Comparison of ENCODE assay signal across 11 cellular contexts in the genomic region with DNA sequence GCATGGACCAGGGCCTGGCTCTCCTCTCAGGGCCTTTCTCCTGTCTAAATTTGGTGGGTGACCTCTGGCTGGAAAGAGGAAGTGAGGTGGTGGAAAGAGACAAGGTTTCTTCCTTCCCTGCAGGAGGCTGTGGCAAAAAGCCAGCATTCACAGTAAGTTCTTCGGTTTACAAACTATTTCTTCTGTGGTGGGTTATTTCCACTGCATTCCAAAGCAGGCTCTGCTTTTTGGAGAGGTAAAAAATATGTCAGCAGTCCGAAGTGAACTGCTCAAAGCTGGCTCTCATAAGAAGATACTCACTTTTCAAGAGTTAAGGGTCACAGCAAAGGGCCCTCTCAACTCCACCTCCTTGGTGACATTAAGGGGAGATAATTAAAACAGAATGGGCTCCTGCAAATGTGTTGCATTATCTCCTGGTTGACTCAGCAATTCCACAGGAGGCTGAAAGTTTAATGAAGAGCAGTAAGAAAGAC. TPM values are rescaled to one million over a fixed set of nuclear protein-coding genes. Genes with fewer than 3 reads are reported as not detected.
DNase-seq lines count a peak whose midpoint lies in the region; TF ChIP-seq lines count a peak whose summit lies in the region.
"Had no signal": no experiment of that assay in that cellular context is flagged by ENCODE, and none has a peak within 500 bp of the region (broad histone marks: within the 10 kb centered on the region; RNA-seq: fewer than 3 reads in every experiment).

No MANE protein-coding gene starts in this region.

- CTCF ChIA-PET in activated CD4-positive, alpha-beta memory T cell treated with anti-CD3 and anti-CD28 coated beads, Interleukin-2, amount 10 ng/mL, durations not matched to agents 7 days and 5 days (lab: Charles Lee) = no interaction called here

- H3K27ac Mint-ChIP-seq in activated CD4-positive, alpha-beta memory T cell treated with anti-CD3 and anti-CD28 coated beads, Interleukin-2, amount 10 ng/mL, durations not matched to agents 7 days and 5 days = no peak overlapping the region

- no peaks in the 10 kb centered on the region for H3K27me3 Mint-ChIP-seq in activated CD4-positive, alpha-beta memory T cell treated with anti-CD3 and anti-CD28 coated beads, Interleukin-2, amount 10 ng/mL, durations not matched to agents 7 days and 5 days

- H3K9me3 Mint-ChIP-seq in activated CD4-positive, alpha-beta memory T cell treated with anti-CD3 and anti-CD28 coated beads, Interleukin-2, amount 10 ng/mL, durations not matched to agents 7 days and 5 days = no peaks in the 10 kb centered on the region

- no peak overlapping the region for H3K4me3 ChIP-seq in fibroblast of the aortic adventitia (ENCODE audit: low read depth, low read length)
- H3K4me3 ChIP-seq: pancreas had no signal

- DNase-seq in DMS 273 (lab: John Stamatoyannopoulos, UW; ENCODE audit: unreplicated experiment) (peak; percentile 31), DMS 273 treated with DMSO at 0.1 percent for 48 hours (lab: John Stamatoyannopoulos, UW) (no peak), RPMI8226 (peak; percentile 89), fibroblast of the aortic adventitia (ENCODE audit: low read depth) (peak; percentile 57), smooth muscle cell of the brain vasculature (ENCODE audit: low read depth, low spot score) (peak; percentile 56), inferior parietal cortex (ENCODE audit: extremely low spot score) (no peak), NCI-H82 (lab: John Stamatoyannopoulos, UW) (no peak)
- DNase-seq in activated CD4-positive, alpha-beta memory T cell treated with anti-CD3 and anti-CD28 coated beads, Interleukin-2, amount 10 ng/mL, durations not matched to agents 7 days and 5 days = no peak
- DNase-seq: activated T-cell treated with anti-CD3 and anti-CD28 coated beads, Interleukin-2, amount 50 U/mL, for 48 hours; NCI-H1105 treated with DMSO at 0.1 percent for 48 hours had no signal

- no peak overlapping the region for H3K4me3 Mint-ChIP-seq in activated CD4-positive, alpha-beta memory T cell treated with anti-CD3 and anti-CD28 coated beads, Interleukin-2, amount 10 ng/mL, durations not matched to agents 7 days and 5 days

- TF ChIP-seq CTCF in fibroblast of the aortic adventitia (IDR thresholded peaks at IDR 0.05; ENCODE audit: insufficient read depth, low read length) = no peak

- H3K4me1 Mint-ChIP-seq in activated CD4-positive, alpha-beta memory T cell treated with anti-CD3 and anti-CD28 coated beads, Interleukin-2, amount 10 ng/mL, durations not matched to agents 7 days and 5 days = peaks cover 4% of the 10 kb centered on the region

- POLR2A ChIA-PET in activated CD4-positive, alpha-beta memory T cell treated with anti-CD3 and anti-CD28 coated beads, Interleukin-2, amount 10 ng/mL, durations not matched to agents 7 days and 5 days (lab: Charles Lee) = no interaction called here

- H3K36me3 Mint-ChIP-seq in activated CD4-positive, alpha-beta memory T cell treated with anti-CD3 and anti-CD28 coated beads, Interleukin-2, amount 10 ng/mL, durations not matched to agents 7 days and 5 days (ENCODE audit: low read depth) = no peaks in the 10 kb centered on the region

RNA-seq across cellular contexts. Expression of gene POC1B, which starts 48.9 kb away (rescaled TPM):
- 2.8 and 19.3 TPM in 2 replicates for total RNA-seq in fibroblast of the aortic adventitia (ENCODE audit: low replicate concordance)
- total RNA-seq in activated CD4-positive, alpha-beta memory T cell treated with anti-CD3 and anti-CD28 coated beads, Interleukin-2, amount 10 ng/mL, durations not matched to agents 7 days and 5 days = 10 to 100 TPM; 56.8 to 58.6 TPM

RNA-seq across cellular contexts. Expression of gene GALNT4, which starts 50.2 kb away (rescaled TPM):
- 8.3 and 12.1 TPM in 2 replicates for total RNA-seq in fibroblast of the aortic adventitia (ENCODE audit: low replicate concordance)
- total RNA-seq in activated CD4-positive, alpha-beta memory T cell treated with anti-CD3 and anti-CD28 coated beads, Interleukin-2, amount 10 ng/mL, durations not matched to agents 7 days and 5 days = 10 to 100 TPM; 21.5 to 23.3 TPM

Comparison
In these comparisons a context has a peak if more than half of its experiments do, and no peak if none do; other contexts are left out.
1. DNase-seq: peak in DMS 273 (single experiment), RPMI8226 (single experiment), fibroblast of the aortic adventitia (single experiment) and smooth muscle cell of the brain vasculature (single experiment); none in DMS 273 treated with DMSO at 0.1 percent for 48 hours (single experiment), inferior parietal cortex (single experiment), NCI-H82 (single experiment) and activated CD4-positive, alpha-beta memory T cell treated with anti-CD3 and anti-CD28 coated beads, Interleukin-2, amount 10 ng/mL, durations not matched to agents 7 days and 5 days (single experiment).